Comparison of ENCODE assay signal across 12 cellular contexts in the genomic region with DNA sequence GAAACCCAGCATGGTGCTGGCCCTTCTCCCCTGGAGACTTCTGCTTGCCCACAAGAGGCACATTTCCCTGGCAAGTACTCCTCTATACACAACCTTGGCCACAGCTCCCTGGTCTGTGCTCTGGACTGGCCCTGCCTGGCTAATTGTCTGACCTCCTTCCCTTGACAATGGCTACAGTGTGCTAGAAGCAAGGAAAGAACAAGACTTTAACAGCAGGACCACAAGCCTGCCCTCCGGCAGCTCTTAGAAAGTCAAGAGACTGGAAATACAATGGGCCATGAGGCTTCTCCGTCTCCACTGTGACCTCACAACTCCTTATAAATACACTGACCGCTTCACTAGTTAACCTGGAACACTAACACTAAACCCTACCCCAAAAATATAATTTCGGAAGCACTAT. TPM values are rescaled to one million over a fixed set of nuclear protein-coding genes. Genes with fewer than 3 reads are reported as not detected.
"Had no signal": no experiment of that assay in that cellular context is flagged by ENCODE, and none has a peak within 500 bp of the region (broad histone marks: within the 10 kb centered on the region; RNA-seq: fewer than 3 reads in every experiment).

No MANE protein-coding gene starts in this region.

- ATAC-seq: activated CD8-positive, alpha-beta T cell treated with anti-CD3 and anti-CD28 coated beads for 36 hours had no signal

- H3K27ac Mint-ChIP-seq: activated CD8-positive, alpha-beta T cell treated with anti-CD3 and anti-CD28 coated beads for 36 hours had no signal

- H3K9me3 Mint-ChIP-seq: activated CD8-positive, alpha-beta T cell treated with anti-CD3 and anti-CD28 coated beads for 36 hours had no signal

- H3K27ac ChIP-seq: ascending aorta, colonic mucosa, epithelial cell of prostate, parathyroid adenoma, transverse colon had no signal

- H3K27me3 Mint-ChIP-seq: activated CD8-positive, alpha-beta T cell treated with anti-CD3 and anti-CD28 coated beads for 36 hours had no signal

- H3K9me3 ChIP-seq: ascending aorta, colonic mucosa, transverse colon had no signal

- DNase-seq: activated CD8-positive, alpha-beta memory T cell treated with anti-CD3 and anti-CD28 coated beads, Interleukin-2, amount 50 U/mL, for 48 hours; activated CD8-positive, alpha-beta T cell treated with anti-CD3 and anti-CD28 coated beads for 36 hours; colonic mucosa; effector CD4-positive, alpha-beta T cell; kidney; retina; SHP77 treated with DMSO at 0.1 percent for 48 hours; stimulated activated CD4-positive, alpha-beta T cell treated with anti-CD3 and anti-CD28 coated beads, Interleukin-4, amount 100 ng/mL, for 4 hours; transverse colon had no signal

- H3K9ac ChIP-seq: parathyroid adenoma had no signal

- H3K4me3 ChIP-seq: ascending aorta, colonic mucosa, transverse colon had no signal

- H3K4me1 ChIP-seq: colonic mucosa had no signal

- H3K4me3 Mint-ChIP-seq: activated CD8-positive, alpha-beta T cell treated with anti-CD3 and anti-CD28 coated beads for 36 hours had no signal

- H3K27me3 ChIP-seq: ascending aorta, colonic mucosa, transverse colon had no signal

RNA-seq across cellular contexts. Expression of gene CCT6B, which starts 55.8 kb away (rescaled TPM):
- total RNA-seq: ascending aorta had no signal
